14 cellular contexts compared by ENCODE assay signal in the genomic region with DNA sequence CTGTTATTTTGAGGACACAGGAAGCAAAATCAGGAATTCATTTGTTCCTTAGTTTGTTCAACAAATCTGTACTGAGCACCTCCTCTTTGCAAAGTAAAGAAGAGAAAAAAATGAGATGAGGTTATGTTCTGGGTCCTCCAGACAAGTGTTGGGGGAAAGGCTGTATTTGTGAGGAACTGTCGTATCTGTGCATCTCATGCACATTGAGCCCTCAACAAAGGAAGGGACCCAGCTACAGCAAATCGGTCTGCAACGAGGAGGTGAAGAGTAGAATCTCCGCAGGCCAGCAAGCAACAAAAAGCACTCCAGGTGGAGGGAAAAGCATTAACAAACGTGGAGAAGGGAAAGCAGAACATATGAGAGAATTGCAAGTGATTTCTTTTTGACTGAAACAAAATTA.
DNase-seq lines count a peak whose midpoint lies in the region; ATAC-seq and TF ChIP-seq lines count a peak whose summit lies in the region.
"Had no signal": no experiment of that assay in that cellular context is flagged by ENCODE, and none has a peak within 500 bp of the region (broad histone marks: within the 10 kb centered on the region; RNA-seq: fewer than 3 reads in every experiment).

No MANE protein-coding gene starts in this region.

- no peak overlapping the region for H2BK120ac ChIP-seq in H9 (ENCODE audit: low read depth, low read length, poor library complexity, severe bottlenecking)

- H3K27me3 ChIP-seq in sigmoid colon (no peaks in the 10 kb centered on the region), H9 (ENCODE audit: insufficient read depth, low read length) (no peaks in the 10 kb centered on the region)

- no peak overlapping the region for H3K4me2 ChIP-seq in H9 (ENCODE audit: insufficient read depth, insufficient read length, low read length)

- no peaks in the 10 kb centered on the region for H3K79me1 ChIP-seq in H9 (ENCODE audit: insufficient read depth, low read depth, low read length, poor library complexity, severe bottlenecking)

- peaks cover 7% of the 10 kb centered on the region for H3K9me3 Mint-ChIP-seq in mesothelial cell of epicardium
- peaks cover 0 to 5% of the 10 kb centered on the region in 2 experiments; a peak in 2 of 5 replicates for H3K9me3 Mint-ChIP-seq in H9
- H3K9me3 Mint-ChIP-seq: CD8-positive, alpha-beta T cell had no signal

- ATAC-seq in left lobe of liver (no peak), HG02852 (IDR thresholded peaks at IDR 0.05; ENCODE audit: unreplicated experiment) (no peak)
- ATAC-seq: CD8-positive, alpha-beta T cell had no signal

- in situ Hi-C loops in GM13977 (cut with MboI; ENCODE audit: low pct_unique_long_range_greater_than_20kb, low sequenced_read_pairs, unreplicated experiment) = no loop called here

- H2BK12ac ChIP-seq in H9 (ENCODE audit: insufficient read length, low read depth, low read length) = no peak overlapping the region

- no peak overlapping the region for H3K4me3 ChIP-seq in sigmoid colon
- H3K4me3 ChIP-seq: GM23248 had no signal

- no peak overlapping the region for H2BK20ac ChIP-seq in H9 (ENCODE audit: low read depth, low read length, poor library complexity, severe bottlenecking)

- H3K36me3 Mint-ChIP-seq in mesothelial cell of epicardium (no peaks in the 10 kb centered on the region), H9 (ENCODE audit: insufficient read depth in 1 of 3, low read depth in 3 of 3) (peaks cover 0 to 2% (median 0%) of the 10 kb centered on the region in 3 experiments; a peak in 2 of 7 replicates)
- H3K36me3 Mint-ChIP-seq: CD8-positive, alpha-beta T cell; IgD-negative memory B cell had no signal

- H3K18ac ChIP-seq in H9 (ENCODE audit: insufficient read length, low read depth, low read length) = no peak overlapping the region

- no peak overlapping the region for H3T11ph ChIP-seq in H9 (ENCODE audit: low read length)

- no peak overlapping the region for H3K9ac ChIP-seq in H9 (ENCODE audit: extremely low read depth, insufficient read length, low read length)
- H3K9ac ChIP-seq: GM23248 had no signal

- no peak overlapping the region for H2AFZ ChIP-seq in H9 (ENCODE audit: low read length)
- H2AFZ ChIP-seq: GM23248 had no signal

- no peak overlapping the region for H4K8ac ChIP-seq in H9 (replicated peaks; ENCODE audit: insufficient read length, low read depth, low read length)

- no peak for TF ChIP-seq CTCF in mesothelial cell of epicardium (IDR thresholded peaks at IDR 0.05; ENCODE audit: unreplicated experiment)
- no peak for TF ChIP-seq CTCF in sigmoid colon (IDR thresholded peaks at IDR 0.05)
- no peak for TF ChIP-seq CTCF in GM13977 (IDR thresholded peaks at IDR 0.05; ENCODE audit: extremely low read depth, insufficient read depth, missing control alignments)
- no peak for TF ChIP-seq CTCF in H9 (conservative IDR thresholded peaks at IDR 0.05)

- peak overlapping the region in 3 of 4 donors; percentile 70 to 80 (median 78) for H3K27ac ChIP-seq in sigmoid colon
- no peak overlapping the region for H3K27ac ChIP-seq in H9 (ENCODE audit: insufficient read length, low read depth, low read length)
- H3K27ac ChIP-seq: GM23248 had no signal

- H3K4me3 Mint-ChIP-seq in mesothelial cell of epicardium = no peak overlapping the region
- H3K4me3 Mint-ChIP-seq in H9 = no peak overlapping the region
- H3K4me3 Mint-ChIP-seq: B cell; CD8-positive, alpha-beta T cell; IgD-negative memory B cell had no signal

- peaks cover 0 to 50% (median 33%) of the 10 kb centered on the region in 4 donors for H3K4me1 ChIP-seq in sigmoid colon
- H3K4me1 ChIP-seq in H9 (ENCODE audit: insufficient read depth, low read length) = no peaks in the 10 kb centered on the region

- no peak overlapping the region for H3K23ac ChIP-seq in H9 (ENCODE audit: insufficient read length, low read depth, low read length)

- H3K27ac Mint-ChIP-seq in mesothelial cell of epicardium = peak overlapping the region; percentile 11
- no peak overlapping the region for H3K27ac Mint-ChIP-seq in H9
- H3K27ac Mint-ChIP-seq: B cell; CD8-positive, alpha-beta T cell; IgD-negative memory B cell had no signal

- H3K4me1 Mint-ChIP-seq in mesothelial cell of epicardium = peaks cover 41% of the 10 kb centered on the region
- peaks cover 3 to 4% of the 10 kb centered on the region in 2 experiments; a peak in 3 of 4 replicates for H3K4me1 Mint-ChIP-seq in H9
- H3K4me1 Mint-ChIP-seq: B cell, IgD-negative memory B cell had no signal

- 76 to 83% methylated on average over 5 of the region's 5 CpGs for WGBS in sigmoid colon, 2 donors
- WGBS in H9 (ENCODE audit: extremely low coverage, insufficient read length, low lambda C conversion rate) = no CpG with 5 or more reads among the region's 5 CpGs

- H4K91ac ChIP-seq in H9 (ENCODE audit: insufficient read length, low read depth, low read length) = no peak overlapping the region

- no peak for TF ChIP-seq EP300 in sigmoid colon (IDR thresholded peaks at IDR 0.05)

- no peaks in the 10 kb centered on the region for H3K79me2 ChIP-seq in H9 (ENCODE audit: insufficient read depth, low read length)

- no peak overlapping the region for H4K5ac ChIP-seq in H9 (ENCODE audit: insufficient read length, low read depth, low read length)

- intact Hi-C loops in sigmoid colon (cut with DNase I) = loop anchor here (5.0 kb wide), 1 partner anchor 37 kb away; no protein-coding TSS in a partner anchor

- H3K14ac ChIP-seq in H9 (ENCODE audit: insufficient read depth, low read length) = no peak overlapping the region

- H2AK5ac ChIP-seq in H9 (ENCODE audit: insufficient read length, low read length) = no peak overlapping the region

- H3K56ac ChIP-seq in H9 (ENCODE audit: insufficient read length, low read depth, low read length) = no peak overlapping the region

- no peaks in the 10 kb centered on the region for H3K23me2 ChIP-seq in H9 (ENCODE audit: insufficient read length, low read depth, low read length, poor library complexity, severe bottlenecking)

- TF ChIP-seq POLR2A in sigmoid colon (IDR thresholded peaks at IDR 0.05) = no peak

- no peak overlapping the region for H3K4ac ChIP-seq in H9 (ENCODE audit: low read depth, low read length)

- peak; percentile 85 for DNase-seq in SK-N-DZ (ENCODE audit: low spot score)
- DNase-seq in mesothelial cell of epicardium (ENCODE audit: low spot score in 2 of 2, unreplicated experiment in 2 of 2) = no peak
- DNase-seq in sigmoid colon = no peak
- DNase-seq in GM13977 (ENCODE audit: low spot score) = no peak
- no peak for DNase-seq in H9
- DNase-seq in left lobe of liver (ENCODE audit: low spot score) = no peak
- DNase-seq: CD8-positive, alpha-beta T cell; COR-L47; DND-41; GDM1; GM23248 had no signal

- no peak overlapping the region for H2BK15ac ChIP-seq in H9 (ENCODE audit: low read depth, low read length)

- H2BK5ac ChIP-seq in H9 (ENCODE audit: insufficient read length, low read length) = no peak overlapping the region

- H3K36me3 ChIP-seq in sigmoid colon = no peaks in the 10 kb centered on the region

- H3K27me3 Mint-ChIP-seq in mesothelial cell of epicardium (ENCODE audit: low read depth) (no peaks in the 10 kb centered on the region), H9 (ENCODE audit: low read depth) (peaks cover 20% of the 10 kb centered on the region)

- H3K9me3 ChIP-seq in sigmoid colon (no peaks in the 10 kb centered on the region), H9 (ENCODE audit: control insufficient read depth, low read depth, low read length) (no peaks in the 10 kb centered on the region)

- no peaks in the 10 kb centered on the region for H4K20me1 ChIP-seq in H9 (ENCODE audit: control insufficient read depth, insufficient read depth, insufficient read length)
